9 cellular contexts compared by ENCODE assay signal in genomic region chr20:8213831-8214587, GRCh38.
A peak's percentile ranks its signal among the peaks of the same experiment; 100 is the strongest.
DNase-seq lines count a peak whose midpoint lies in the region; ATAC-seq and TF ChIP-seq lines count a peak whose summit lies in the region.
"Had no signal": no experiment of that assay in that cellular context is flagged by ENCODE, and none has a peak within 500 bp of the region (broad histone marks: within the 10 kb centered on the region; RNA-seq: fewer than 3 reads in every experiment).

No MANE protein-coding gene starts in this region.

- peaks cover 16 to 79% (median 19%) of the 10 kb centered on the region in 3 donors for H3K4me1 ChIP-seq in gastroesophageal sphincter
- H3K4me1 ChIP-seq in mesenchymal stem cell (ENCODE audit: control insufficient read depth, insufficient read depth, low read depth, low read length): no peaks in the 10 kb centered on the region

- POLR2A ChIA-PET in GM10248 (lab: Yijun Ruan, JAX): no interaction called here

- H3K79me1 ChIP-seq in mesenchymal stem cell (replicated peaks; ENCODE audit: low read length, poor library complexity, severe bottlenecking): no peaks in the 10 kb centered on the region

- H4K91ac ChIP-seq in mesenchymal stem cell (ENCODE audit: low read length): no peak overlapping the region

- CTCF ChIA-PET in GM10248 (lab: Yijun Ruan, JAX): interaction anchor here (1.0 to 1.7 kb wide), 2 partner anchors 18 to 174 kb away, joined by 4 read pairs; no protein-coding TSS in a partner anchor

- no peak overlapping the region for H2AK5ac ChIP-seq in mesenchymal stem cell (ENCODE audit: low read length, severe bottlenecking)

- no peaks in the 10 kb centered on the region for H3K36me3 ChIP-seq in gastroesophageal sphincter
- H3K36me3 ChIP-seq in mesenchymal stem cell (ENCODE audit: control insufficient read depth in 1 of 2, insufficient read depth in 2 of 2, low read depth in 1 of 2, low read length in 2 of 2): no peaks in the 10 kb centered on the region

- TF ChIP-seq POLR2A in gastroesophageal sphincter (IDR thresholded peaks at IDR 0.05): no peak

- peak overlapping the region in 3 of 4 donors; percentile 2 to 78 (median 33) for H3K27ac ChIP-seq in gastroesophageal sphincter
- no peak overlapping the region for H3K27ac ChIP-seq in mesenchymal stem cell (ENCODE audit: low read length, poor library complexity, severe bottlenecking)

- H4K8ac ChIP-seq in mesenchymal stem cell (ENCODE audit: low read length): no peak overlapping the region

- H2BK12ac ChIP-seq in mesenchymal stem cell (ENCODE audit: low read length in 2 of 2): peak overlapping the region in 1 of 2 experiments; percentile 8

- no peak overlapping the region for H2BK5ac ChIP-seq in mesenchymal stem cell (ENCODE audit: low read depth, low read length, poor library complexity, severe bottlenecking)

- TF ChIP-seq CTCF in GM10248 (IDR thresholded peaks at IDR 0.05; ENCODE audit: control extremely low read depth, extremely low read depth, low read depth, missing control alignments): no peak
- no peak for TF ChIP-seq CTCF in gastroesophageal sphincter (IDR thresholded peaks at IDR 0.05)

- no peak overlapping the region for H2BK15ac ChIP-seq in mesenchymal stem cell (ENCODE audit: low read depth, poor library complexity, severe bottlenecking)

- H3K9ac ChIP-seq in mesenchymal stem cell (ENCODE audit: low read length): no peak overlapping the region
- H3K9ac ChIP-seq: SK-N-SH had no signal

- no peak overlapping the region for H2BK120ac ChIP-seq in mesenchymal stem cell (ENCODE audit: low read depth, low read length)

- TF ChIP-seq EP300 in gastroesophageal sphincter (IDR thresholded peaks at IDR 0.05): no peak

- H3K4me3 ChIP-seq in gastroesophageal sphincter: no peak overlapping the region
- H3K4me3 ChIP-seq in mesenchymal stem cell (ENCODE audit: insufficient read depth in 1 of 2, low read depth in 1 of 2, low read length in 2 of 2): no peak overlapping the region

- H3K4ac ChIP-seq in mesenchymal stem cell (ENCODE audit: low read depth in 1 of 2, low read length in 2 of 2): no peak overlapping the region

- H3K23ac ChIP-seq in mesenchymal stem cell (ENCODE audit: low read length in 2 of 2): no peak overlapping the region

- H2AFZ ChIP-seq in mesenchymal stem cell (ENCODE audit: low read depth, low read length): no peak overlapping the region

- WGBS in gastroesophageal sphincter (ENCODE audit: low coverage in 1 of 2), 2 donors: 77 to 84% methylated on average over 10 to 12 of the region's 12 CpGs
- WGBS in mesenchymal stem cell: 95% methylated on average over 12 of the region's 12 CpGs

- no peak overlapping the region for H3K14ac ChIP-seq in mesenchymal stem cell (ENCODE audit: low read length in 2 of 2)

- H3K4me2 ChIP-seq in mesenchymal stem cell (ENCODE audit: low read length, poor library complexity, severe bottlenecking): no peak overlapping the region
- H3K4me2 ChIP-seq: SK-N-SH had no signal

- H3K9me3 ChIP-seq in gastroesophageal sphincter (no peaks in the 10 kb centered on the region), mesenchymal stem cell (ENCODE audit: control insufficient read depth, low read length) (no peaks in the 10 kb centered on the region)
- H3K9me3 ChIP-seq: SK-N-SH had no signal

- DNase-seq in GM10248 (ENCODE audit: extremely low spot score) (peak; percentile 13), hypothalamus (lab: John Stamatoyannopoulos, UW) (no peak), mesenchymal stem cell (no peak)
- DNase-seq in activated effector memory CD4-positive, alpha-beta T cell treated with anti-CD3 and anti-CD28 coated beads, Interleukin-2, amount 50 U/mL, for 16 hours: no peak
- DNase-seq in effector CD4-positive, alpha-beta T cell: no peak
- DNase-seq: SK-N-SH had no signal

- ATAC-seq in GM19467 (IDR thresholded peaks at IDR 0.05; ENCODE audit: unreplicated experiment) (peak; percentile 77), HG03432 (IDR thresholded peaks at IDR 0.05; ENCODE audit: unreplicated experiment) (peak; percentile 74), gastroesophageal sphincter (no peak)

- H3K18ac ChIP-seq in mesenchymal stem cell (ENCODE audit: low read depth in 1 of 2, low read length in 2 of 2): no peak overlapping the region

- no peaks in the 10 kb centered on the region for H3K27me3 ChIP-seq in gastroesophageal sphincter
- H3K27me3 ChIP-seq in mesenchymal stem cell (ENCODE audit: control insufficient read depth in 1 of 2, insufficient read depth in 1 of 2, low read length in 2 of 2): no peaks in the 10 kb centered on the region
